In genomic region chr11:12239396-12240298, GRCh38 we compare ENCODE assay signal across 1 cellular context.
TF ChIP-seq lines count a peak whose summit lies in the region.

No MANE protein-coding gene starts in this region.

TF ChIP-seq in GM12878, 131 proteins besides CTCF, POLR2A, EP300 and RAD21 (continued from another document):
- peak; percentile 70 for TF ChIP-seq ZBTB40 (IDR thresholded peaks at IDR 0.05; ENCODE audit: borderline replicate concordance)
